ENCODE assay signal across 26 cellular contexts in genomic region chr4:149784018-149784417, GRCh38. TPM values are rescaled to one million over a fixed set of nuclear protein-coding genes. Genes with fewer than 3 reads are reported as not detected.
DNase-seq lines count a peak whose midpoint lies in the region; ATAC-seq, FAIRE-seq and TF ChIP-seq lines count a peak whose summit lies in the region.
"Had no signal": no experiment of that assay in that cellular context is flagged by ENCODE, and none has a peak within 500 bp of the region (broad histone marks: within the 10 kb centered on the region; RNA-seq: fewer than 3 reads in every experiment).

No MANE protein-coding gene starts in this region.

- H3K79me1 ChIP-seq in IMR-90 (ENCODE audit: low read depth in 1 of 2, low read length in 2 of 2): no peaks in the 10 kb centered on the region

- DNase-seq in IMR-90 (peak; percentile 32), amniotic epithelial cell (ENCODE audit: low read depth) (peak; percentile 30), fibroblast of pulmonary artery (ENCODE audit: low read depth) (peak; percentile 68), urothelium cell line (ENCODE audit: low spot score) (peak; percentile 14), HuH-7 (ENCODE audit: low spot score) (no peak), osteocyte (ENCODE audit: extremely low spot score, unreplicated experiment) (no peak)
- no peak for DNase-seq in stimulated activated naive B cell treated with anti-CD40 and anti-IgM and Interleukin-4, amounts not matched to agents 10 μg/mL and 1 μg/mL and 100 μg/mL, for 72 hours
- DNase-seq: activated CD4-positive, alpha-beta T cell treated with anti-CD3 and anti-CD28 coated beads for 36 hours; activated naive CD4-positive, alpha-beta T cell treated with anti-CD3 and anti-CD28 coated beads, Interleukin-2, amount 50 U/mL, for 16 hours; activated T-cell treated with anti-CD3 and anti-CD28 coated beads, Interleukin-2, amount 50 U/mL, for 72 hours; body of pancreas; CD4-positive, alpha-beta memory T cell; DMS153; heart right ventricle; left lung; midbrain; NCI-H1092; NCI-H2029; NCI-H446; nephron progenitor cell had no signal

- intact Hi-C loops in IMR-90 (cut with micrococcal nuclease): no loop called here

- no peaks in the 10 kb centered on the region for H3K27me3 Mint-ChIP-seq in stimulated activated naive B cell treated with anti-CD40 and anti-IgM and Interleukin-4, amounts not matched to agents 10 μg/mL and 1 μg/mL and 100 μg/mL, for 72 hours
- peaks cover 10% of the 10 kb centered on the region for H3K27me3 Mint-ChIP-seq in osteocyte (ENCODE audit: unreplicated experiment)
- H3K27me3 Mint-ChIP-seq: activated CD4-positive, alpha-beta T cell treated with anti-CD3 and anti-CD28 coated beads for 36 hours; CD4-positive, alpha-beta memory T cell had no signal

- no peaks in the 10 kb centered on the region for H3K9me1 ChIP-seq in IMR-90 (ENCODE audit: insufficient read depth, low read length)

- no peak overlapping the region; the same call in 1 of the 2 replicates for H3K23ac ChIP-seq in IMR-90 (ENCODE audit: low read depth, low read length)

- no peak overlapping the region for H2AK9ac ChIP-seq in IMR-90 (replicated peaks; ENCODE audit: low read depth, low read length, poor library complexity)

- no TSS peak for BruUV-seq in IMR-90 (replicated peaks; lab: Mats Ljungman, UMichigan)

- no peak overlapping the region for H2AFZ ChIP-seq in IMR-90 (replicated peaks; ENCODE audit: low read length, poor library complexity)

- in situ Hi-C loops in IMR-90 (cut with MboI; ENCODE audit: low sequenced_read_pairs): no loop called here

- no CpG with 5 or more reads among the region's 2 CpGs for WGBS in IMR-90 (ENCODE audit: extremely low coverage in 2 of 2, insufficient read length in 1 of 2), 2 experiments

- no peaks in the 10 kb centered on the region for H3K4me1 ChIP-seq in IMR-90 (ENCODE audit: control insufficient read depth, insufficient read depth, low read length)
- H3K4me1 ChIP-seq: body of pancreas, heart right ventricle, left lung, SJCRH30 had no signal

- no peak overlapping the region for H3K56ac ChIP-seq in IMR-90 (ENCODE audit: extremely low read depth, insufficient read depth, low read length)

- H2BK15ac ChIP-seq in IMR-90 (ENCODE audit: low read depth, low read length): 0 out of 3 replicates have a peak overlapping the region, but pooled peaks have one; percentile 31

- H3K14ac ChIP-seq in IMR-90 (replicated peaks; ENCODE audit: low read depth, low read length): no peak overlapping the region

- no peak overlapping the region for H4K5ac ChIP-seq in IMR-90 (ENCODE audit: low read depth, low read length)

- H2BK20ac ChIP-seq in IMR-90 (ENCODE audit: low read depth, low read length): no peak overlapping the region

- H3K27ac ChIP-seq in IMR-90 (ENCODE audit: insufficient read depth, low read length): no peak overlapping the region
- H3K27ac ChIP-seq: body of pancreas, coronary artery, heart right ventricle, left lung, SJCRH30 had no signal

- no peak for FAIRE-seq in urothelium cell line (lab: Jason Lieb, UNC)
- FAIRE-seq: GM12891 had no signal

- TF ChIP-seq CTCF in IMR-90 (conservative IDR thresholded peaks at IDR 0.05; ENCODE audit: low read depth, low read length): no peak
- TF ChIP-seq CTCF in fibroblast of pulmonary artery (IDR thresholded peaks at IDR 0.05; ENCODE audit: low read length, missing control alignments): no peak
- no peak for TF ChIP-seq CTCF in osteocyte (IDR thresholded peaks at IDR 0.05)

- peaks cover 3 to 4% of the 10 kb centered on the region in 2 donors for H3K9me3 Mint-ChIP-seq in stimulated activated naive B cell treated with anti-CD40 and anti-IgM and Interleukin-4, amounts not matched to agents 10 μg/mL and 1 μg/mL and 100 μg/mL, for 72 hours
- no peaks in the 10 kb centered on the region for H3K9me3 Mint-ChIP-seq in osteocyte (ENCODE audit: unreplicated experiment)
- H3K9me3 Mint-ChIP-seq: nephron progenitor cell; T-helper 1 cell treated with Interleukin-12 subunit alpha and Interleukin-12 subunit beta and Interleukin-4 antibody, amounts not matched to agents 30 μg/mL and 1 μg/mL, for 36 hours had no signal

- no peak overlapping the region for H3K4me2 ChIP-seq in IMR-90 (ENCODE audit: low read depth, low read length)

- H3K36me3 ChIP-seq in IMR-90 (ENCODE audit: control insufficient read depth, insufficient read depth, low read length): no peaks in the 10 kb centered on the region
- H3K36me3 ChIP-seq: heart right ventricle, left lung, SJCRH30 had no signal

- POLR2A ChIA-PET in IMR-90 (lab: Charles Lee; ENCODE audit: unreplicated experiment): no interaction called here

- no peak overlapping the region for H2BK5ac ChIP-seq in IMR-90 (ENCODE audit: low read depth, low read length, poor library complexity, severe bottlenecking)

- H3K4ac ChIP-seq in IMR-90 (ENCODE audit: low read depth, low read length): no peak overlapping the region

- no peaks in the 10 kb centered on the region for H3K9me3 ChIP-seq in IMR-90 (ENCODE audit: control insufficient read depth, insufficient read depth, low read length)
- H3K9me3 ChIP-seq: body of pancreas, heart right ventricle, left lung, SJCRH30 had no signal

- no peak overlapping the region for H4K8ac ChIP-seq in IMR-90 (ENCODE audit: low read depth in 2 of 2, low read length in 2 of 2)

- no peak overlapping the region for H3K9ac ChIP-seq in IMR-90 (ENCODE audit: low read depth, low read length)

- no peak overlapping the region for H3K27ac Mint-ChIP-seq in stimulated activated naive B cell treated with anti-CD40 and anti-IgM and Interleukin-4, amounts not matched to agents 10 μg/mL and 1 μg/mL and 100 μg/mL, for 72 hours
- H3K27ac Mint-ChIP-seq in osteocyte (ENCODE audit: unreplicated experiment): no peak overlapping the region
- H3K27ac Mint-ChIP-seq: activated CD4-positive, alpha-beta T cell treated with anti-CD3 and anti-CD28 coated beads for 36 hours; activated T-cell treated with anti-CD3 and anti-CD28 coated beads, Interleukin-2, amount 50 U/mL, for 72 hours; CD4-positive, alpha-beta memory T cell; nephron progenitor cell; T-helper 1 cell treated with Interleukin-12 subunit alpha and Interleukin-12 subunit beta and Interleukin-4 antibody, amounts not matched to agents 30 μg/mL and 1 μg/mL, for 36 hours had no signal

- no peak for TF ChIP-seq POLR2A in IMR-90 (IDR thresholded peaks at IDR 0.05; ENCODE audit: low read depth, low read length)

- TF ChIP-seq RAD21 in IMR-90 (IDR thresholded peaks at IDR 0.05; ENCODE audit: low read length): no peak

- peak overlapping the region; percentile 20 for H2AK5ac ChIP-seq in IMR-90 (ENCODE audit: low read depth, low read length)

- ATAC-seq in IMR-90 (ENCODE audit: low read depth): no peak
- no peak for ATAC-seq in stimulated activated naive B cell treated with anti-CD40 and anti-IgM and Interleukin-4, amounts not matched to agents 10 μg/mL and 1 μg/mL and 100 μg/mL, for 72 hours (replicated peaks)
- ATAC-seq: activated CD4-positive, alpha-beta T cell treated with anti-CD3 and anti-CD28 coated beads for 36 hours; activated T-cell treated with anti-CD3 and anti-CD28 coated beads, Interleukin-2, amount 50 U/mL, for 72 hours; body of pancreas; heart right ventricle; left lung had no signal

- H3K27me3 ChIP-seq in IMR-90 (ENCODE audit: control insufficient read depth, insufficient read depth, low read length): no peaks in the 10 kb centered on the region
- H3K27me3 ChIP-seq: body of pancreas, heart right ventricle, left lung, SJCRH30 had no signal

- CTCF ChIA-PET in IMR-90 (lab: Yijun Ruan, JAX): no interaction called here

- no peaks in the 10 kb centered on the region for H4K20me1 ChIP-seq in IMR-90 (ENCODE audit: insufficient read depth, low read length)

- no peak overlapping the region; the same call in 1 of the 2 replicates for H4K91ac ChIP-seq in IMR-90 (ENCODE audit: insufficient read depth, low read depth, low read length)

- no peak overlapping the region; the same call in 1 of the 2 replicates for H2BK120ac ChIP-seq in IMR-90 (ENCODE audit: low read depth, low read length)

- H3K4me1 Mint-ChIP-seq in stimulated activated naive B cell treated with anti-CD40 and anti-IgM and Interleukin-4, amounts not matched to agents 10 μg/mL and 1 μg/mL and 100 μg/mL, for 72 hours: no peaks in the 10 kb centered on the region
- H3K4me1 Mint-ChIP-seq in osteocyte (ENCODE audit: unreplicated experiment): peaks cover 10% of the 10 kb centered on the region
- H3K4me1 Mint-ChIP-seq: activated CD4-positive, alpha-beta T cell treated with anti-CD3 and anti-CD28 coated beads for 36 hours; CD4-positive, alpha-beta memory T cell; nephron progenitor cell had no signal

- no peak overlapping the region for H3K4me3 Mint-ChIP-seq in stimulated activated naive B cell treated with anti-CD40 and anti-IgM and Interleukin-4, amounts not matched to agents 10 μg/mL and 1 μg/mL and 100 μg/mL, for 72 hours
- no peak overlapping the region for H3K4me3 Mint-ChIP-seq in osteocyte (ENCODE audit: unreplicated experiment)
- H3K4me3 Mint-ChIP-seq: activated CD4-positive, alpha-beta T cell treated with anti-CD3 and anti-CD28 coated beads for 36 hours; activated T-cell treated with anti-CD3 and anti-CD28 coated beads, Interleukin-2, amount 50 U/mL, for 72 hours; CD4-positive, alpha-beta memory T cell; nephron progenitor cell; T-helper 1 cell treated with Interleukin-12 subunit alpha and Interleukin-12 subunit beta and Interleukin-4 antibody, amounts not matched to agents 30 μg/mL and 1 μg/mL, for 36 hours had no signal

- no peak overlapping the region for H3K4me3 ChIP-seq in IMR-90 (ENCODE audit: insufficient read depth, low read depth, low read length)
- no peak overlapping the region for H3K4me3 ChIP-seq in fibroblast of pulmonary artery (replicated peaks; ENCODE audit: low read depth, low read length)
- H3K4me3 ChIP-seq: body of pancreas, coronary artery, heart right ventricle, left lung, SJCRH30 had no signal

- dilution Hi-C loops in IMR-90 (cut with HindIII; ENCODE audit: low sequenced_read_pairs, unreplicated experiment): no loop called here

- H3K36me3 Mint-ChIP-seq in stimulated activated naive B cell treated with anti-CD40 and anti-IgM and Interleukin-4, amounts not matched to agents 10 μg/mL and 1 μg/mL and 100 μg/mL, for 72 hours: no peaks in the 10 kb centered on the region
- no peaks in the 10 kb centered on the region for H3K36me3 Mint-ChIP-seq in osteocyte (ENCODE audit: unreplicated experiment)
- H3K36me3 Mint-ChIP-seq: CD4-positive, alpha-beta memory T cell had no signal

- no peak overlapping the region for H3K18ac ChIP-seq in IMR-90 (ENCODE audit: low read depth, low read length)

TF ChIP-seq in IMR-90, 13 proteins besides CTCF, POLR2A, EP300 and RAD21 (continues in another document):
- TF ChIP-seq CHD1 (IDR thresholded peaks at IDR 0.05; ENCODE audit: low read depth, low read length): no peak

RNA-seq across cellular contexts. Expression of gene IQCM, which starts 31.6 kb away (rescaled TPM):
- total RNA-seq in IMR-90 (2012; rRNA removed) (not detected in 2 replicates), osteocyte (not detected in 2 replicates)
- not detected in 2 replicates for polyA plus RNA-seq in IMR-90 (2012; rRNA removed)
- not detected in 2 replicates for polyA plus RNA-seq in IMR-90 (2012; cell fraction: cytosol; rRNA removed)
- polyA plus RNA-seq in IMR-90 (2012; cell fraction: nucleus; rRNA removed; ENCODE audit: low replicate concordance): not detected in 2 replicates
- total RNA-seq: activated CD4-positive, alpha-beta T cell treated with anti-CD3 and anti-CD28 coated beads for 36 hours; activated CD8-positive, alpha-beta memory T cell treated with anti-CD3 and anti-CD28 coated beads for 36 hours; activated T-cell treated with anti-CD3 and anti-CD28 coated beads, Interleukin-2, amount 50 U/mL, for 72 hours; body of pancreas; CD4-positive, alpha-beta memory T cell; heart right ventricle; left lung; SJCRH30; temporal lobe had no signal
- polyA plus RNA-seq: CD4-positive, alpha-beta memory T cell; heart right ventricle had no signal

Comparison
In these comparisons a context has a peak if more than half of its experiments do, and no peak if none do; other contexts are left out.
1. DNase-seq: peak in IMR-90 (single experiment), amniotic epithelial cell (single experiment), fibroblast of pulmonary artery (single experiment) and urothelium cell line (single experiment); none in stimulated activated naive B cell treated with anti-CD40 and anti-IgM and Interleukin-4, amounts not matched to agents 10 μg/mL and 1 μg/mL and 100 μg/mL, for 72 hours (single experiment), HuH-7 (single experiment) and osteocyte (single experiment).